ENCODE assay signal across 1 cellular context in genomic region chr19:40147693-40148347, GRCh38.
TF ChIP-seq lines count a peak whose summit lies in the region.

No MANE protein-coding gene starts in this region.

TF ChIP-seq in HepG2, 621 proteins besides CTCF, POLR2A, EP300 and RAD21:
- TF ChIP-seq LCORL (IDR thresholded peaks at IDR 0.05) (no peak), LCORL (CRISPR knock-in tag; IDR thresholded peaks at IDR 0.05) (no peak), SMAD1 (CRISPR knock-in tag; IDR thresholded peaks at IDR 0.05; ENCODE audit: borderline replicate concordance, low read depth) (no peak), HDAC2 (CRISPR knock-in tag; IDR thresholded peaks at IDR 0.05) (no peak), ZNF33B (CRISPR knock-in tag; IDR thresholded peaks at IDR 0.05) (no peak), JUND (CRISPR knock-in tag; IDR thresholded peaks at IDR 0.05) (no peak), ZNF24 (IDR thresholded peaks at IDR 0.05) (no peak), KAT8 (CRISPR knock-in tag; IDR thresholded peaks at IDR 0.05) (no peak), ATF3 (CRISPR knock-in tag; IDR thresholded peaks at IDR 0.05) (no peak), RCOR2 (CRISPR knock-in tag; IDR thresholded peaks at IDR 0.05) (no peak), ZNF350 (CRISPR knock-in tag; IDR thresholded peaks at IDR 0.05; ENCODE audit: borderline replicate concordance, low read depth) (no peak), ATF6 (CRISPR knock-in tag; conservative IDR thresholded peaks at IDR 0.05) (no peak), REL (CRISPR knock-in tag; conservative IDR thresholded peaks at IDR 0.05) (no peak), ZNF17 (CRISPR knock-in tag; IDR thresholded peaks at IDR 0.05) (no peak), RARA (CRISPR knock-in tag; IDR thresholded peaks at IDR 0.05) (no peak), FOXC1 (CRISPR knock-in tag; IDR thresholded peaks at IDR 0.05; ENCODE audit: borderline replicate concordance) (no peak)
TF ChIP-seq in HepG2: peak in this region for 0.
